In genomic region chr16:88527937-88528743, GRCh38 we compare ENCODE assay signal across 16 cellular contexts.
"Had no signal": no experiment of that assay in that cellular context is flagged by ENCODE, and none has a peak within 500 bp of the region (broad histone marks: within the 10 kb centered on the region; RNA-seq: fewer than 3 reads in every experiment).

No MANE protein-coding gene starts in this region.

- H3K4me1 Mint-ChIP-seq: activated naive CD8-positive, alpha-beta T cell treated with anti-CD3 and anti-CD28 coated beads for 36 hours had no signal

- H3K4me2 ChIP-seq: neural progenitor cell had no signal

- H3K36me3 Mint-ChIP-seq: activated naive CD8-positive, alpha-beta T cell treated with anti-CD3 and anti-CD28 coated beads for 36 hours; naive thymus-derived CD4-positive, alpha-beta T cell; neural progenitor cell; stimulated activated memory B cell treated with anti-CD40 and anti-IgM and Interleukin-4, amounts not matched to agents 10 μg/mL and 1 μg/mL and 100 μg/mL, for 72 hours had no signal

- H3K27ac ChIP-seq: coronary artery, epithelial cell of prostate, gastroesophageal sphincter, heart left ventricle, lower lobe of right lung, neural progenitor cell, pancreas, psoas muscle, transverse colon, vagina had no signal

- H3K27me3 Mint-ChIP-seq: activated naive CD8-positive, alpha-beta T cell treated with anti-CD3 and anti-CD28 coated beads for 36 hours; naive thymus-derived CD4-positive, alpha-beta T cell; stimulated activated memory B cell treated with anti-CD40 and anti-IgM and Interleukin-4, amounts not matched to agents 10 μg/mL and 1 μg/mL and 100 μg/mL, for 72 hours had no signal

- H3K27me3 ChIP-seq: heart left ventricle, neural progenitor cell, pancreas, vagina had no signal

- H3K9me3 Mint-ChIP-seq: activated naive CD8-positive, alpha-beta T cell treated with anti-CD3 and anti-CD28 coated beads for 36 hours; activated T-cell treated with anti-CD3 and anti-CD28 coated beads, Interleukin-2, amount 50 U/mL, for 4 hours; naive thymus-derived CD4-positive, alpha-beta T cell; neural progenitor cell; stimulated activated memory B cell treated with anti-CD40 and anti-IgM and Interleukin-4, amounts not matched to agents 10 μg/mL and 1 μg/mL and 100 μg/mL, for 72 hours; T-helper 2 cell treated with Interferon-gamma antibody and Interleukin-4, amounts not matched to agents 5 μg/mL and 100 μg/mL, for 36 hours had no signal

- H3K9ac ChIP-seq: neural progenitor cell had no signal

- H3K9me3 ChIP-seq: gastroesophageal sphincter, heart left ventricle, lower lobe of right lung, pancreas, psoas muscle, transverse colon, vagina had no signal

- H3K27ac Mint-ChIP-seq: neural progenitor cell; stimulated activated memory B cell treated with anti-CD40 and anti-IgM and Interleukin-4, amounts not matched to agents 10 μg/mL and 1 μg/mL and 100 μg/mL, for 72 hours; T-helper 2 cell treated with Interferon-gamma antibody and Interleukin-4, amounts not matched to agents 5 μg/mL and 100 μg/mL, for 36 hours had no signal

- H3K4me3 ChIP-seq: coronary artery, gastroesophageal sphincter, heart left ventricle, lower lobe of right lung, neural progenitor cell, pancreas, psoas muscle, transverse colon, vagina had no signal

- H3K4me3 Mint-ChIP-seq: activated T-cell treated with anti-CD3 and anti-CD28 coated beads, Interleukin-2, amount 50 U/mL, for 4 hours; naive thymus-derived CD4-positive, alpha-beta T cell; neural progenitor cell; stimulated activated memory B cell treated with anti-CD40 and anti-IgM and Interleukin-4, amounts not matched to agents 10 μg/mL and 1 μg/mL and 100 μg/mL, for 72 hours; T-helper 2 cell treated with Interferon-gamma antibody and Interleukin-4, amounts not matched to agents 5 μg/mL and 100 μg/mL, for 36 hours had no signal

- H3K36me3 ChIP-seq: lower lobe of right lung, neural progenitor cell, transverse colon, WERI-Rb-1 had no signal
